In the genomic region with DNA sequence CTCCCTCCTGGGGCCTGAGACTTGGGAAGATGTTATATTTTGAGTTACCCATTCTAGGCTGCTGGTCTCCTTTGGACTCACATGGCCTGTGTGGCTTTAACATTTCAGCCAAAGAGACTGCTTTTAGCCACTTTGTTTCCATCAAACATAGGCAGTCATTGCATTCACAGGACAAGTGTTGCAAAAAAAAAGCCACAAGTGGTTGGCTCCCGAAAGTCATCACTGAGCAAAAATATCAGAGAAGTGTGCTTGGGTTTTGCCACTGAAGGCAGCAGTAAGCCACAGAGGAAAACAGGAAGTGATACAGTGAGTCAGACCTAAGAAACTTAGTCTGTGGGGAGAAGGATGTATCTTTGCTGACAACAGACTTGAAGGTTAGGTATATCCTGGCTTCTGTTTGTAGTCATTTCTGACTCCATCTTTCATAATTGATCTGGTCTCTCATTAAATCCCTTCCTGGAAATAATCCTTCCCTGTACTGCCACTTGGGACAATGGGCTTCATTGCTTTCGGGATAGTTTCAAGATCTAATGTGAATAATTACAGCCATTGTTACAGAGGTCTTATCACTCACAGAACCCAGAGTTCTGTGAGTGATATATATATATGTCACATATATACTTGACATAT, we compare ENCODE assay signal across 1 cellular context.
A peak's percentile ranks its signal among the peaks of the same experiment; 100 is the strongest.
TF ChIP-seq lines count a peak whose summit lies in the region.

No MANE protein-coding gene starts in this region.

TF ChIP-seq in K562, 482 proteins besides CTCF, POLR2A, EP300 and RAD21 (continued from another document and continues in another):
- TF ChIP-seq, protein P1, sequence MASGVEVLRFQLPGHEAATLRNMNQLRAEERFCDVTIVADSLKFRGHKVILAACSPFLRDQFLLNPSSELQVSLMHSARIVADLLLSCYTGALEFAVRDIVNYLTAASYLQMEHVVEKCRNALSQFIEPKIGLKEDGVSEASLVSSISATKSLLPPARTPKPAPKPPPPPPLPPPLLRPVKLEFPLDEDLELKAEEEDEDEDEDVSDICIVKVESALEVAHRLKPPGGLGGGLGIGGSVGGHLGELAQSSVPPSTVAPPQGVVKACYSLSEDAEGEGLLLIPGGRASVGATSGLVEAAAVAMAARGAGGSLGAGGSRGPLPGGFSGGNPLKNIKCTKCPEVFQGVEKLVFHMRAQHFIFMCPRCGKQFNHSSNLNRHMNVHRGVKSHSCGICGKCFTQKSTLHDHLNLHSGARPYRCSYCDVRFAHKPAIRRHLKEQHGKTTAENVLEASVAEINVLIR (CRISPR knock-in tag; IDR thresholded peaks at IDR 0.05), result no peak
- TF ChIP-seq HLTF (IDR thresholded peaks at IDR 0.05) (no peak), ZNF668 (CRISPR knock-in tag; IDR thresholded peaks at IDR 0.05) (no peak), SMAD4 (CRISPR knock-in tag; conservative IDR thresholded peaks at IDR 0.05) (no peak; the same call in none of the 2 replicates), DPF2 (IDR thresholded peaks at IDR 0.05) (peak; percentile 55; the same call in 1 of the 2 replicates), BMI1 (IDR thresholded peaks at IDR 0.05; ENCODE audit: low read length) (no peak), SP1 (CRISPR knock-in tag; IDR thresholded peaks at IDR 0.05) (no peak), ZNF431 (CRISPR knock-in tag; IDR thresholded peaks at IDR 0.05) (no peak), KLF10 (CRISPR knock-in tag; IDR thresholded peaks at IDR 0.05) (no peak), GATA2 (CRISPR knock-in tag; IDR thresholded peaks at IDR 0.05) (no peak), CBX2 (IDR thresholded peaks at IDR 0.05; ENCODE audit: insufficient read depth, low read length, poor library complexity, severe bottlenecking) (no peak), PHB (CRISPR knock-in tag; IDR thresholded peaks at IDR 0.05) (no peak), TAL1 (IDR thresholded peaks at IDR 0.05) (no peak), SNIP1 (IDR thresholded peaks at IDR 0.05; ENCODE audit: low read depth) (no peak), ETS2 (tag; IDR thresholded peaks at IDR 0.05; ENCODE audit: borderline replicate concordance, poor library complexity, severe bottlenecking) (no peak), RBBP5 (IDR thresholded peaks at IDR 0.05; ENCODE audit: borderline replicate concordance, insufficient read depth, low read length, poor library complexity, severe bottlenecking) (no peak), ZNF79 (CRISPR knock-in tag; IDR thresholded peaks at IDR 0.05; ENCODE audit: low read depth) (no peak), FOSL1 (tag; conservative IDR thresholded peaks at IDR 0.05) (peak; percentile 94), ZBTB26 (CRISPR knock-in tag; IDR thresholded peaks at IDR 0.05) (no peak), DEAF1 (CRISPR knock-in tag; IDR thresholded peaks at IDR 0.05) (peak; percentile 59; the same call in 1 of the 2 replicates), ELF2 (CRISPR knock-in tag; IDR thresholded peaks at IDR 0.05) (no peak), IFI16 (CRISPR knock-in tag; IDR thresholded peaks at IDR 0.05) (no peak), ZNF384 (IDR thresholded peaks at IDR 0.05; ENCODE audit: low read depth, low read length) (peak; percentile 41; the same call in 1 of the 2 replicates), RERE (CRISPR knock-in tag; IDR thresholded peaks at IDR 0.05; ENCODE audit: borderline replicate concordance) (no peak), CTBP1 (IDR thresholded peaks at IDR 0.05; ENCODE audit: borderline replicate concordance) (peak; percentile 69), HDAC8 (tag; IDR thresholded peaks at IDR 0.05) (no peak), SNAPC5 (CRISPR knock-in tag; IDR thresholded peaks at IDR 0.05) (no peak), HMGN3 (IDR thresholded peaks at IDR 0.05; ENCODE audit: borderline replicate concordance, extremely low read depth, insufficient read length, low read depth, low read length) (no peak), MYBL2 (IDR thresholded peaks at IDR 0.05; ENCODE audit: low read depth) (no peak), MYBL2 (CRISPR knock-in tag; IDR thresholded peaks at IDR 0.05; ENCODE audit: borderline replicate concordance) (no peak), FOS (IDR thresholded peaks at IDR 0.05; ENCODE audit: extremely low read depth, insufficient read length) (no peak), EP400 (IDR thresholded peaks at IDR 0.05) (0 out of 2 replicates have a peak, but pooled peaks have one; percentile 14), KLF6 (CRISPR knock-in tag; IDR thresholded peaks at IDR 0.05; ENCODE audit: borderline replicate concordance) (0 out of 2 replicates have a peak, but pooled peaks have one; percentile 21), ZKSCAN8 (CRISPR knock-in tag; IDR thresholded peaks at IDR 0.05) (no peak), CREM (IDR thresholded peaks at IDR 0.05; ENCODE audit: low read depth) (0 out of 2 replicates have a peak, but pooled peaks have one; percentile 19), NR2F6 (CRISPR knock-in tag; IDR thresholded peaks at IDR 0.05) (no peak), ZNF140 (CRISPR knock-in tag; IDR thresholded peaks at IDR 0.05) (no peak), SETDB1 (IDR thresholded peaks at IDR 0.05; ENCODE audit: low read length) (no peak), MAFK (IDR thresholded peaks at IDR 0.05; ENCODE audit: low read length) (peak; percentile 52), NR4A1 (CRISPR knock-in tag; IDR thresholded peaks at IDR 0.05) (no peak), NR4A1 (tag; IDR thresholded peaks at IDR 0.05) (no peak), ARID1B (IDR thresholded peaks at IDR 0.05) (peak; percentile 43; the same call in 1 of the 2 replicates), POLR2B (IDR thresholded peaks at IDR 0.05; ENCODE audit: low read depth, partially characterized antibody) (no peak), LARP7 (IDR thresholded peaks at IDR 0.05) (no peak), TGIF2 (CRISPR knock-in tag; IDR thresholded peaks at IDR 0.05) (no peak), NFYB (IDR thresholded peaks at IDR 0.05; ENCODE audit: extremely low read depth, insufficient read length) (no peak), THRAP3 (IDR thresholded peaks at IDR 0.05; ENCODE audit: borderline replicate concordance) (no peak), CBX1 (IDR thresholded peaks at IDR 0.05; ENCODE audit: low read depth) (no peak), TOE1 (IDR thresholded peaks at IDR 0.05; ENCODE audit: borderline replicate concordance) (no peak), TOE1 (CRISPR knock-in tag; IDR thresholded peaks at IDR 0.05; ENCODE audit: borderline replicate concordance, low read depth) (no peak), CAMTA2 (CRISPR knock-in tag; conservative IDR thresholded peaks at IDR 0.05) (no peak), ZNF41 (CRISPR knock-in tag; conservative IDR thresholded peaks at IDR 0.05) (no peak), KDM4B (IDR thresholded peaks at IDR 0.05; ENCODE audit: borderline replicate concordance in 2 of 2, low read depth in 1 of 2) (no peak), ZNF75A (CRISPR knock-in tag; IDR thresholded peaks at IDR 0.05) (no peak), MCM2 (IDR thresholded peaks at IDR 0.05; ENCODE audit: low read depth) (no peak), CCNT2 (IDR thresholded peaks at IDR 0.05; ENCODE audit: borderline replicate concordance, extremely low read depth, insufficient read length, low read depth, low read length) (no peak), JUND (IDR thresholded peaks at IDR 0.05; ENCODE audit: borderline replicate concordance, low read depth, low read length) (peak; percentile 93), JUND (tag; IDR thresholded peaks at IDR 0.05; ENCODE audit: borderline replicate concordance, low read depth, low read length) (peak; percentile 90; the same call in 2 of the 3 replicates)
- TF ChIP-seq, protein P2, sequence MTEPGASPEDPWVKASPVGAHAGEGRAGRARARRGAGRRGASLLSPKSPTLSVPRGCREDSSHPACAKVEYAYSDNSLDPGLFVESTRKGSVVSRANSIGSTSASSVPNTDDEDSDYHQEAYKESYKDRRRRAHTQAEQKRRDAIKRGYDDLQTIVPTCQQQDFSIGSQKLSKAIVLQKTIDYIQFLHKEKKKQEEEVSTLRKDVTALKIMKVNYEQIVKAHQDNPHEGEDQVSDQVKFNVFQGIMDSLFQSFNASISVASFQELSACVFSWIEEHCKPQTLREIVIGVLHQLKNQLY (CRISPR knock-in tag; conservative IDR thresholded peaks at IDR 0.05), result no peak
- TF ChIP-seq, protein P3, sequence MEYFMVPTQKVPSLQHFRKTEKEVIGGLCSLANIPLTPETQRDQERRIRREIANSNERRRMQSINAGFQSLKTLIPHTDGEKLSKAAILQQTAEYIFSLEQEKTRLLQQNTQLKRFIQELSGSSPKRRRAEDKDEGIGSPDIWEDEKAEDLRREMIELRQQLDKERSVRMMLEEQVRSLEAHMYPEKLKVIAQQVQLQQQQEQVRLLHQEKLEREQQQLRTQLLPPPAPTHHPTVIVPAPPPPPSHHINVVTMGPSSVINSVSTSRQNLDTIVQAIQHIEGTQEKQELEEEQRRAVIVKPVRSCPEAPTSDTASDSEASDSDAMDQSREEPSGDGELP (CRISPR knock-in tag; IDR thresholded peaks at IDR 0.05; ENCODE audit: borderline replicate concordance), result no peak
- TF ChIP-seq, protein P4, sequence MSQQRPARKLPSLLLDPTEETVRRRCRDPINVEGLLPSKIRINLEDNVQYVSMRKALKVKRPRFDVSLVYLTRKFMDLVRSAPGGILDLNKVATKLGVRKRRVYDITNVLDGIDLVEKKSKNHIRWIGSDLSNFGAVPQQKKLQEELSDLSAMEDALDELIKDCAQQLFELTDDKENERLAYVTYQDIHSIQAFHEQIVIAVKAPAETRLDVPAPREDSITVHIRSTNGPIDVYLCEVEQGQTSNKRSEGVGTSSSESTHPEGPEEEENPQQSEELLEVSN (IDR thresholded peaks at IDR 0.05; ENCODE audit: borderline replicate concordance in 1 of 2, extremely low read depth in 1 of 2, insufficient read depth in 1 of 2, insufficient read length in 1 of 2, low read depth in 1 of 2, low read length in 1 of 2, poor library complexity in 1 of 2, severe bottlenecking in 1 of 2), result no peak
